In genomic region chr10:36280396-36280795, GRCh38 we compare ENCODE assay signal across 18 cellular contexts.
DNase-seq lines count a peak whose midpoint lies in the region; ATAC-seq, FAIRE-seq and TF ChIP-seq lines count a peak whose summit lies in the region.
"Had no signal": no experiment of that assay in that cellular context is flagged by ENCODE, and none has a peak within 500 bp of the region (broad histone marks: within the 10 kb centered on the region; RNA-seq: fewer than 3 reads in every experiment).

No MANE protein-coding gene starts in this region.

- TF ChIP-seq POLR2A in H54 (IDR thresholded peaks at IDR 0.05; ENCODE audit: low read depth, low read length), result no peak

- H3K4me1 ChIP-seq in adipocyte (ENCODE audit: control insufficient read depth, insufficient read depth, low read length), result peaks cover 4% of the 10 kb centered on the region
- H3K4me1 ChIP-seq: BLaER1, body of pancreas, parathyroid adenoma had no signal

- no peak for ATAC-seq in HG03045 (IDR thresholded peaks at IDR 0.05; ENCODE audit: unreplicated experiment)
- ATAC-seq: body of pancreas had no signal

- peak; percentile 6 for DNase-seq in H54 (ENCODE audit: insufficient read length, low spot score)
- DNase-seq in adipocyte (ENCODE audit: low read depth), result peak; percentile 28
- peak; percentile 39 for DNase-seq in iris pigment epithelial cell (ENCODE audit: low read depth)
- peak; percentile 59 for DNase-seq in retinal pigment epithelial cell (ENCODE audit: low read depth)
- DNase-seq in D341Med (ENCODE audit: low spot score), result no peak
- DNase-seq in AG20443 (ENCODE audit: low spot score), result no peak
- DNase-seq: activated naive CD4-positive, alpha-beta T cell treated with anti-CD3 and anti-CD28 coated beads for 36 hours; body of pancreas; dorsolateral prefrontal cortex; GOT3; NCI-H187; NCI-H226; NK-92 treated with Interleukin-12 subunit alpha and Interleukin-12 subunit beta, amount 100 ng/mL, for 24 hours; stimulated activated CD8-positive, alpha-beta memory T cell treated with anti-CD3 and anti-CD28 coated beads, Interleukin-4, amount 100 ng/mL, for 48 hours had no signal

- H3K27me3 ChIP-seq in adipocyte (replicated peaks; ENCODE audit: control insufficient read depth, insufficient read depth, low read length), result no peaks in the 10 kb centered on the region
- H3K27me3 ChIP-seq: BLaER1, body of pancreas, dorsolateral prefrontal cortex had no signal

- FAIRE-seq in H54 (lab: Jason Lieb, UNC), result no peak

- no peak overlapping the region for H3K4me3 ChIP-seq in adipocyte (ENCODE audit: low read length)
- no peak overlapping the region for H3K4me3 ChIP-seq in retinal pigment epithelial cell (ENCODE audit: low read length)
- H3K4me3 ChIP-seq: BLaER1, body of pancreas, dorsolateral prefrontal cortex, smooth muscle cell had no signal

- no peak overlapping the region for H3K9ac ChIP-seq in adipocyte (ENCODE audit: low read length)
- H3K9ac ChIP-seq: BLaER1, parathyroid adenoma had no signal

- TF ChIP-seq CTCF in retinal pigment epithelial cell (conservative IDR thresholded peaks at IDR 0.05; ENCODE audit: low read depth, low read length), result no peak

- H3K36me3 ChIP-seq in adipocyte (ENCODE audit: control insufficient read depth, insufficient read depth, low read length, severe bottlenecking), result no peaks in the 10 kb centered on the region
- H3K36me3 ChIP-seq: BLaER1 had no signal

- H3K9me3 ChIP-seq in adipocyte (ENCODE audit: control insufficient read depth, low read length), result no peaks in the 10 kb centered on the region
- H3K9me3 ChIP-seq: BLaER1, body of pancreas had no signal

Comparison
In these comparisons a context has a peak if more than half of its experiments do, and no peak if none do; other contexts are left out.
1. DNase-seq: peak in H54 (single experiment), adipocyte (single experiment), iris pigment epithelial cell (single experiment) and retinal pigment epithelial cell (single experiment); none in D341Med (single experiment) and AG20443 (single experiment).